ENCODE assay signal across 21 cellular contexts in the genomic region with DNA sequence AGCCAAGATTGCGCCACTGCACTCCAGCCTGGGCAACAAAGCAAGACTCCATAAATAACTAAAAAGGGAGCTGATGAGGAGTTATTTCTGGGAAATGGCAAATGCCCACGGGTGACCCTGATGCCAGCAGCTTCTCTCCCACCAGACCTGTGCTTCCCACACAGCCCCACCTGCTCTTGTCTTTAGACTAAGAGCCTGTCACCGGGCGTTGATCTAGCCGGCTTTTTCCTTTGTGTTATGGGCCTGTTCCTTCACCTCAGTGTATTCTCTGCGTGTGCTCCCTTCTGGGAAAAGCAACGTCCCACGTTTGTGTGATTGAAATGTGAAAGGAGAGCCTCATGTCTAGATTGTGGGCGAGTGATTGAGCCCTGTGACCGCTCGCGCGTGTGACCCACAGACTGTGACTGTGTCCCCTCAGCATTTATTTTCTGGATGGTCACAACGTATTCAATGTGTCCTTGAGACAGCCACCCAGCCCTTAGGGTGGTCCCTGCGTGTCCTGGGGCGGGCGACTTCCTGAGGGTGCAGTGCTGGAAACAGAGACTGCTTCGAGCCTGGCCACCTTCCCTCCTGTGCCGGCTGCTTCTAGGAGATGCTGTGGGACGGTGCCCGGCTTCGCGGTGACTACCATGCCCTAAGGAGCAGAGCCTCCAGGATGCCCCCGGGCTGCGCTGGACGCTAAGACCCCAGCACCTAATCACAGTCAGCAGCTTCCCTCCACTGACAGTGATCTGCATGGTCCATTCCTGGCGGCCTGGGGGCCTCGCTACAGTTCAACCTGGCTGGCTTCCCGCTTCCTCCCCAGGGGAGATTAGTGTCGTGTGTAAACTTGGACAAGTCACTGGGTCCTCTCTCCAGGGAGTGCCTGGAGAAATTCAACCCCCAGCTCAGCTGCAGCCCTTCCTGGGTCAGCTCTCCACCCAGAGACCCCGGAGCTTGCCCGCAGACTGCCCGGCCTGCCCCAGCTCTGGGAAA. TPM values are rescaled to one million over a fixed set of nuclear protein-coding genes. Genes with fewer than 3 reads are reported as not detected.
DNase-seq lines count a peak whose midpoint lies in the region; ATAC-seq and TF ChIP-seq lines count a peak whose summit lies in the region.
"Had no signal": no experiment of that assay in that cellular context is flagged by ENCODE, and none has a peak within 500 bp of the region (broad histone marks: within the 10 kb centered on the region; RNA-seq: fewer than 3 reads in every experiment).

No MANE protein-coding gene starts in this region.

- H3K27me3 ChIP-seq in right atrium auricular region, result no peaks in the 10 kb centered on the region
- H3K27me3 ChIP-seq in WERI-Rb-1 (ENCODE audit: insufficient read depth, low read depth, severe bottlenecking), result no peaks in the 10 kb centered on the region
- H3K27me3 ChIP-seq in heart right ventricle, result no peaks in the 10 kb centered on the region
- H3K27me3 ChIP-seq: MG63 had no signal

- no peak for ATAC-seq in Right ventricle myocardium inferior
- peak in 4 of 8 donors; percentile 15 to 40 (median 34) for ATAC-seq in heart right ventricle

- intact Hi-C loops in Right ventricle myocardium inferior (cut with DNase I) (no loop called here), heart right ventricle (cut with DNase I) (loop anchor here in 1 of 10 donors (10.0 kb wide), 1 partner anchor 59 kb away; no protein-coding TSS in a partner anchor)

- H3K36me3 ChIP-seq in right atrium auricular region, result peaks cover 3% of the 10 kb centered on the region
- H3K36me3 ChIP-seq in WERI-Rb-1, result peaks cover 48% of the 10 kb centered on the region
- H3K36me3 ChIP-seq in heart right ventricle, result peaks cover 0 to 45% (median 2%) of the 10 kb centered on the region in 9 donors
- H3K36me3 ChIP-seq: MG63 had no signal

- H3K9me3 ChIP-seq in right atrium auricular region, result no peaks in the 10 kb centered on the region
- no peaks in the 10 kb centered on the region for H3K9me3 ChIP-seq in WERI-Rb-1 (ENCODE audit: severe bottlenecking)
- no peaks in the 10 kb centered on the region for H3K9me3 ChIP-seq in heart right ventricle
- H3K9me3 ChIP-seq: MG63 had no signal

- no peak overlapping the region for H3K27ac Mint-ChIP-seq in neural crest cell (ENCODE audit: unreplicated experiment)
- H3K27ac Mint-ChIP-seq: CD14-positive monocyte had no signal

- peak overlapping the region; percentile 49 for H3K4me3 Mint-ChIP-seq in neural crest cell
- H3K4me3 Mint-ChIP-seq: CD14-positive monocyte had no signal

- no peak for TF ChIP-seq CTCF in right atrium auricular region (IDR thresholded peaks at IDR 0.05)
- no peak for TF ChIP-seq CTCF in WERI-Rb-1 (IDR thresholded peaks at IDR 0.05; ENCODE audit: low read depth, low read length)
- TF ChIP-seq CTCF in heart right ventricle (IDR thresholded peaks at IDR 0.05), result no peak
- no peak for TF ChIP-seq CTCF in neural crest cell (conservative IDR thresholded peaks at IDR 0.05)

- H3K9me3 Mint-ChIP-seq in neural crest cell, result no peaks in the 10 kb centered on the region
- H3K9me3 Mint-ChIP-seq: CD14-positive monocyte had no signal

- H3K4me1 ChIP-seq in right atrium auricular region, result no peaks in the 10 kb centered on the region
- H3K4me1 ChIP-seq in heart right ventricle, result peaks cover 0 to 3% (median 0%) of the 10 kb centered on the region in 9 donors

- H3K4me1 Mint-ChIP-seq in neural crest cell, result no peaks in the 10 kb centered on the region

- H3K4me3 ChIP-seq in right atrium auricular region (no peak overlapping the region), WERI-Rb-1 (ENCODE audit: low read depth, low read length) (no peak overlapping the region), heart right ventricle (no peak overlapping the region)
- H3K4me3 ChIP-seq: MG63 had no signal

- DNase-seq in Right ventricle myocardium inferior (ENCODE audit: missing footprints) (peak; percentile 45), right atrium auricular region (ENCODE audit: low spot score) (no peak), WERI-Rb-1 (no peak), heart right ventricle (peak; percentile 59 to 64), neural crest cell (ENCODE audit: low read depth, low spot score) (no peak), hypothalamus (lab: John Stamatoyannopoulos, UW) (no peak), NCI-H69 (lab: John Stamatoyannopoulos, UW) (no peak)
- DNase-seq in activated CD4-positive, alpha-beta T cell treated with anti-CD3 and anti-CD28 coated beads, Interleukin-2, amount 50 U/mL, for 4 hours, result no peak
- DNase-seq: AML-193, DMS79 treated with DMSO at 0.1 percent for 48 hours, GOT3, Karpas-422, MG63, NCI-H1048, NCI-H146, NCI-H2029 treated with DMSO at 0.1 percent for 48 hours, NCI-H2171 treated with DMSO at 0.1 percent for 48 hours, NCI-H446, NCI-H526 treated with DMSO at 0.1 percent for 48 hours, SIG-M5 had no signal

- H3K36me3 Mint-ChIP-seq in neural crest cell (ENCODE audit: low read depth), result no peaks in the 10 kb centered on the region

- WGBS in heart right ventricle, 2 donors, result 77 to 78% methylated on average over 33 of the region's 33 CpGs

- H3K27ac ChIP-seq in right atrium auricular region (no peak overlapping the region), WERI-Rb-1 (peak overlapping the region; percentile 91), heart right ventricle (no peak overlapping the region)

- no peaks in the 10 kb centered on the region for H3K27me3 Mint-ChIP-seq in neural crest cell (ENCODE audit: low read depth)

RNA-seq across cellular contexts. Expression of a gene that starts 7.8 kb away (rescaled TPM):
- total RNA-seq in Right ventricle myocardium inferior (105 TPM), right atrium auricular region (100 to 1,000 TPM in 1 of 2 donors, 10 to 100 TPM in 1; 93.6 to 124 TPM), heart right ventricle (100 to 1,000 TPM; 103 to 128 (median 118) TPM), neural crest cell (390 and 420 TPM in 2 replicates)
- 100 to 1,000 TPM in 1 of 2 donors, 10 to 100 TPM in 1; 61.7 to 136 TPM for polyA plus RNA-seq in heart right ventricle

RNA-seq across cellular contexts. Expression of a gene that starts 24.4 kb away (rescaled TPM):
- total RNA-seq in Right ventricle myocardium inferior, result 205 TPM
- total RNA-seq in right atrium auricular region, result 100 to 1,000 TPM in 1 of 2 donors, 10 to 100 TPM in 1; 71.8 to 108 TPM
- total RNA-seq in heart right ventricle, result 100 to 1,000 TPM; 118 to 243 (median 153) TPM
- 100 to 1,000 TPM; 256 to 491 TPM for polyA plus RNA-seq in heart right ventricle
- 71.9 and 79.2 TPM in 2 replicates for total RNA-seq in neural crest cell

RNA-seq across cellular contexts. Expression of a gene that starts 39.5 kb away (rescaled TPM):
- 0.49 TPM for total RNA-seq in Right ventricle myocardium inferior
- under 1 TPM in 1 of 2 donors, not detected in 1; 0.83 TPM for total RNA-seq in right atrium auricular region
- total RNA-seq in heart right ventricle, result under 1 TPM in 9 of 10 donors, not detected in 1; 0.15 to 0.44 (median 0.30) TPM
- 1 to 10 TPM in 1 of 2 donors, under 1 TPM in 1; 0.49 to 1.2 TPM for polyA plus RNA-seq in heart right ventricle
- total RNA-seq in neural crest cell, result 1.6 and 2.6 TPM in 2 replicates
- polyA plus RNA-seq: CD14-positive monocyte had no signal

RNA-seq across cellular contexts. Expression of a gene that starts 52.4 kb away (rescaled TPM):
- 14.1 TPM for total RNA-seq in Right ventricle myocardium inferior
- total RNA-seq in right atrium auricular region, result 10 to 100 TPM; 10.0 to 16.7 TPM
- 10 to 100 TPM in 7 of 10 donors, 1 to 10 TPM in 3; 8.4 to 16.3 (median 10.7) TPM for total RNA-seq in heart right ventricle
- 10 to 100 TPM; 22.0 to 34.8 TPM for polyA plus RNA-seq in heart right ventricle
- 37.5 and 38.9 TPM in 2 replicates for total RNA-seq in neural crest cell

Comparison
In these comparisons a context has a peak if more than half of its experiments do, and no peak if none do; other contexts are left out.
1. DNase-seq: peak in Right ventricle myocardium inferior (single experiment) and heart right ventricle (2 of 2); none in right atrium auricular region (single experiment), WERI-Rb-1 (single experiment), neural crest cell (single experiment), hypothalamus (0 of 51), NCI-H69 (single experiment) and activated CD4-positive, alpha-beta T cell treated with anti-CD3 and anti-CD28 coated beads, Interleukin-2, amount 50 U/mL, for 4 hours (0 of 2).